2 cellular contexts compared by ENCODE assay signal in the genomic region with DNA sequence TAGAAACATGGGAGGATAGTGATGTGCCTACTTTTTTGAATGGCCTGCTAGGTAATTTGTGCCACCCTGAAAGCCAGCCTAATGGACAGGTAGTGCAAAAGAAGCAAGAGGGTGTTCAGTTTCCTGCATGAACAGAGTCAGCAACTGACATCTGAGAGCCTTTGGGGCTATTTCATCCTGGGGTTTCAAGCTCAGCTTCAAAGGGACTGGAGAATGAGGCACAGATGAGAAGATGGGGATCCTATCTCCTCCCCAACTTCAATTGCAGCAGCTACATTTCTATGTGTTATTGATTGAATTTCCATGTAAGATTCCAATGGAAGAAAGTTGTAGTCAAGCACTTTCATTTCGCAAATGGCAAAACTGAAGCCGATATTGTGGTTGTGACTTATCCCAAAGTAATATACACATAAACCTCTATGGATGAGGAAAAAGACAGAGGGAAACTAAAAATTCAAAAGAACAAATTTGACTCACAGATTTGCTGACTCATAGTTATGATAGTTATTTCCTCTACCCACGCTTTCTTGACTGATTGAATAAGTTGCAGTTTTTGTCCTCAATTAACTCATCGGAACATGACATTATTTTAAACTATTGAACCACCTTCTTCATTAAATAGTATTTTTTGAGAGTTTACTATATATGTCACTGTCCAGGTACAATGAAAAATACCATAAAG.
TF ChIP-seq lines count a peak whose summit lies in the region.

No MANE protein-coding gene starts in this region.

TF ChIP-seq in IMR-90, 13 proteins besides CTCF, POLR2A, EP300 and RAD21:
- TF ChIP-seq SMC3 (IDR thresholded peaks at IDR 0.05; ENCODE audit: low read depth, low read length) = no peak
- no peak for TF ChIP-seq RCOR1 (IDR thresholded peaks at IDR 0.05; ENCODE audit: insufficient replicate concordance, low read length)
- TF ChIP-seq MAFK (IDR thresholded peaks at IDR 0.05; ENCODE audit: low read depth, low read length) = peak; percentile 99
- no peak for TF ChIP-seq CHD1 (IDR thresholded peaks at IDR 0.05; ENCODE audit: low read depth, low read length)
- peak; percentile 49; the same call in 1 of the 2 replicates for TF ChIP-seq CEBPB (IDR thresholded peaks at IDR 0.05; ENCODE audit: low read depth, low read length)
- TF ChIP-seq ELK1 (IDR thresholded peaks at IDR 0.05; ENCODE audit: borderline replicate concordance, low read depth, low read length) = no peak
- TF ChIP-seq FOS (IDR thresholded peaks at IDR 0.05; ENCODE audit: low read depth, low read length) = peak; percentile 68
- peak; percentile 99 for TF ChIP-seq NFE2L2 (IDR thresholded peaks at IDR 0.05; ENCODE audit: low read depth, low read length)
TF ChIP-seq in IMR-90: peak in this region for 4.

TF ChIP-seq in K562, 482 proteins besides CTCF, POLR2A, EP300 and RAD21:
- TF ChIP-seq NFE2L1 (tag; IDR thresholded peaks at IDR 0.05; ENCODE audit: borderline replicate concordance, low read depth) (peak; percentile 33; the same call in 1 of the 2 replicates), KLF13 (tag; IDR thresholded peaks at IDR 0.05; ENCODE audit: borderline replicate concordance, low read depth) (no peak), MAFF (IDR thresholded peaks at IDR 0.05; ENCODE audit: low read length) (peak; percentile 81), ATF7 (IDR thresholded peaks at IDR 0.05) (no peak), NFE2 (IDR thresholded peaks at IDR 0.05; ENCODE audit: low read depth) (peak; percentile 66), MAFG (tag; conservative IDR thresholded peaks at IDR 0.05) (peak; percentile 83), EGR1 (conservative IDR thresholded peaks at IDR 0.05) (0 out of 2 replicates have a peak, but pooled peaks have one; percentile 4), MAFK (IDR thresholded peaks at IDR 0.05; ENCODE audit: low read length) (peak; percentile 78; the same call in 1 of the 2 replicates), ATF1 (CRISPR knock-in tag; IDR thresholded peaks at IDR 0.05) (no peak), ATF1 (tag; IDR thresholded peaks at IDR 0.05) (no peak), ZNF316 (IDR thresholded peaks at IDR 0.05) (peak; percentile 91), C11orf30 (IDR thresholded peaks at IDR 0.05; ENCODE audit: low read depth) (peak; percentile 80), ZNF79 (CRISPR knock-in tag; IDR thresholded peaks at IDR 0.05; ENCODE audit: low read depth) (no peak)
- TF ChIP-seq, protein P1, sequence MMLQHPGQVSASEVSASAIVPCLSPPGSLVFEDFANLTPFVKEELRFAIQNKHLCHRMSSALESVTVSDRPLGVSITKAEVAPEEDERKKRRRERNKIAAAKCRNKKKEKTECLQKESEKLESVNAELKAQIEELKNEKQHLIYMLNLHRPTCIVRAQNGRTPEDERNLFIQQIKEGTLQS (IDR thresholded peaks at IDR 0.05) = 0 out of 2 replicates have a peak, but pooled peaks have one; percentile 12
- TF ChIP-seq, protein P1 (CRISPR knock-in tag; conservative IDR thresholded peaks at IDR 0.05) = no peak
TF ChIP-seq in K562: peak in this region for 9.
